8 cellular contexts compared by ENCODE assay signal in genomic region chr1:44810101-44810761, GRCh38. TPM values are rescaled to one million over a fixed set of nuclear protein-coding genes. Genes with fewer than 3 reads are reported as not detected.
DNase-seq lines count a peak whose midpoint lies in the region; TF ChIP-seq lines count a peak whose summit lies in the region.

No MANE protein-coding gene starts in this region.

- intact Hi-C loops in thyroid gland (cut with DNase I): no loop called here

- TF ChIP-seq CTCF in OCI-LY3 (IDR thresholded peaks at IDR 0.05; ENCODE audit: low read depth, low read length): no peak
- TF ChIP-seq CTCF in thyroid gland (IDR thresholded peaks at IDR 0.05): no peak

- no peak overlapping the region for H2AFZ ChIP-seq in OCI-LY3 (ENCODE audit: low read depth, low read length)

- peaks cover 70% of the 10 kb centered on the region for H3K4me1 ChIP-seq in OCI-LY3 (ENCODE audit: low read length)
- peaks cover 49 to 79% of the 10 kb centered on the region in 2 donors for H3K4me1 ChIP-seq in thyroid gland

- no peak for TF ChIP-seq POLR2A in thyroid gland (IDR thresholded peaks at IDR 0.05)

- H3K9me3 ChIP-seq in OCI-LY3 (ENCODE audit: insufficient read depth, low read length) (no peaks in the 10 kb centered on the region), thyroid gland (no peaks in the 10 kb centered on the region)

- H3K27ac ChIP-seq in OCI-LY3 (ENCODE audit: low read length) (peak overlapping the region; percentile 100), thyroid gland (peak overlapping the region; percentile 97 to 100 (median 99))

- H3K36me3 ChIP-seq in OCI-LY3 (replicated peaks; ENCODE audit: low read depth, low read length) (peaks cover 41% of the 10 kb centered on the region), thyroid gland (peaks cover 10 to 12% of the 10 kb centered on the region in 2 donors)

- peak overlapping the region; percentile 94 for H3K9ac ChIP-seq in OCI-LY3 (ENCODE audit: low read length)

- H3K79me2 ChIP-seq in OCI-LY3 (ENCODE audit: low read length): peaks cover 37% of the 10 kb centered on the region

- no peaks in the 10 kb centered on the region for H4K20me1 ChIP-seq in OCI-LY3 (ENCODE audit: insufficient read depth, low read length)

- peak overlapping the region; percentile 67 for H3K4me3 ChIP-seq in OCI-LY3 (ENCODE audit: low read length)
- no peak overlapping the region for H3K4me3 ChIP-seq in thyroid gland (replicated peaks in 1 of 3)

- no peaks in the 10 kb centered on the region for H3K27me3 ChIP-seq in OCI-LY3 (ENCODE audit: low read depth, low read length)
- H3K27me3 ChIP-seq in thyroid gland: no peaks in the 10 kb centered on the region

- DNase-seq in C1 segment of cervical spinal cord (lab: John Stamatoyannopoulos, UW): peak in 10 of 14 donors; percentile 14 to 84 (median 56)
- DNase-seq in brain pericyte (ENCODE audit: low read depth, low spot score): peak; percentile 84
- peak; percentile 69 for DNase-seq in medulla oblongata (ENCODE audit: extremely low spot score)
- DNase-seq in thyroid gland: peak; percentile 97
- DNase-seq in NCI-H82 (lab: John Stamatoyannopoulos, UW): no peak
- no peak for DNase-seq in activated gamma-delta T cell treated with Interleukin-2 at 50 U/mL for 16 hours
- no peak for DNase-seq in SHP77 (lab: John Stamatoyannopoulos, UW)

- 11 to 14% methylated on average over 6 to 11 of the region's 12 CpGs for WGBS in thyroid gland, 2 donors

- H3K4me2 ChIP-seq in OCI-LY3 (ENCODE audit: low read length): peak overlapping the region; percentile 76

RNA-seq across cellular contexts. Expression of gene BTBD19, which starts 1.9 kb away (rescaled TPM):
- 10 to 100 TPM in 2 of 4 donors, 1 to 10 TPM in 2; 7.3 to 14.9 (median 9.2) TPM for total RNA-seq in thyroid gland

RNA-seq across cellular contexts. Expression of gene DYNLT4, which starts 3.1 kb away (rescaled TPM):
- total RNA-seq in thyroid gland: 1 to 10 TPM in 1 of 4 donors, under 1 TPM in 1, not detected in 2; 0.67 to 1.0 TPM

RNA-seq across cellular contexts. Expression of gene PLK3, which starts 10.1 kb away (rescaled TPM):
- 10 to 100 TPM in 3 of 4 donors, 1 to 10 TPM in 1; 7.4 to 18.4 (median 13.6) TPM for total RNA-seq in thyroid gland

RNA-seq across cellular contexts. Expression of gene BEST4, which starts 22.3 kb away (rescaled TPM):
- total RNA-seq in thyroid gland: under 1 TPM in 2 of 4 donors, not detected in 2; 0.42 to 0.56 TPM

RNA-seq across cellular contexts. Expression of gene PTCH2, which starts 32.8 kb away (rescaled TPM):
- total RNA-seq in thyroid gland: 1 to 10 TPM in 1 of 4 donors, under 1 TPM in 3; 0.15 to 1.0 (median 0.52) TPM

Comparison
In these comparisons a context has a peak if more than half of its experiments do, and no peak if none do; other contexts are left out.
1. DNase-seq: peak in C1 segment of cervical spinal cord (10 of 14), brain pericyte (single experiment), medulla oblongata (single experiment) and thyroid gland (2 of 2); none in NCI-H82 (single experiment), activated gamma-delta T cell treated with Interleukin-2 at 50 U/mL for 16 hours (single experiment) and SHP77 (0 of 2).